Comparison of ENCODE assay signal across 7 cellular contexts in genomic region chr10:102422586-102423129, GRCh38. TPM values are rescaled to one million over a fixed set of nuclear protein-coding genes. Genes with fewer than 3 reads are reported as not detected.
DNase-seq lines count a peak whose midpoint lies in the region; ATAC-seq and TF ChIP-seq lines count a peak whose summit lies in the region.

No MANE protein-coding gene starts in this region.

- H3K4me3 Mint-ChIP-seq in T-helper 17 cell, result peak overlapping the region; percentile 98
- H3K4me3 Mint-ChIP-seq in stimulated activated effector memory CD8-positive, alpha-beta T cell treated with anti-CD3 and anti-CD28 coated beads, Interleukin-12 subunit alpha, Interleukin-12 subunit beta, amount 100 ng/mL, for 72 hours, result peak overlapping the region; percentile 98

- H3K27me3 Mint-ChIP-seq in T-helper 17 cell, result peaks cover 8% of the 10 kb centered on the region

- H3K4me3 ChIP-seq in HL-60 (replicated peaks; ENCODE audit: insufficient read depth, low read length) (peak overlapping the region; percentile 99), duodenal mucosa (ENCODE audit: low read depth in 1 of 2, low read length in 2 of 2) (peak overlapping the region; percentile 77 to 93), liver (ENCODE audit: low read depth in 1 of 3, low read length in 3 of 3) (peak overlapping the region; percentile 86 to 95 (median 87))

- H3K27ac Mint-ChIP-seq in T-helper 17 cell, result peak overlapping the region; percentile 8
- peak overlapping the region; percentile 63 for H3K27ac Mint-ChIP-seq in stimulated activated effector memory CD8-positive, alpha-beta T cell treated with anti-CD3 and anti-CD28 coated beads, Interleukin-12 subunit alpha, Interleukin-12 subunit beta, amount 100 ng/mL, for 72 hours

- DNase-seq in GM04504 (ENCODE audit: low read depth) (peak; percentile 46), HL-60 (ENCODE audit: low read depth in 1 of 2, low spot score in 1 of 2) (peak; percentile 73 to 82), T-helper 17 cell (no peak), NCI-H2171 treated with DMSO at 0.1 percent for 48 hours (lab: John Stamatoyannopoulos, UW) (no peak)
- no peak for DNase-seq in stimulated activated effector memory CD8-positive, alpha-beta T cell treated with anti-CD3 and anti-CD28 coated beads, Interleukin-12 subunit alpha, Interleukin-12 subunit beta, amount 100 ng/mL, for 72 hours (ENCODE audit: low spot score in 2 of 2)

- WGBS in liver, result 5% methylated on average over 27 of the region's 27 CpGs

- peaks cover 9 to 25% of the 10 kb centered on the region in 2 donors for H3K36me3 ChIP-seq in duodenal mucosa (ENCODE audit: control insufficient read depth in 1 of 2, insufficient read depth in 2 of 2, low read length in 2 of 2)
- peaks cover 0 to 10% (median 2%) of the 10 kb centered on the region in 4 donors for H3K36me3 ChIP-seq in liver (ENCODE audit: control insufficient read depth in 4 of 4, insufficient read depth in 3 of 4, low read depth in 1 of 4, low read length in 3 of 4)

- peaks cover 32 to 35% of the 10 kb centered on the region in 2 donors for H3K4me1 ChIP-seq in duodenal mucosa (ENCODE audit: control insufficient read depth in 1 of 2, insufficient read depth in 2 of 2, low read length in 2 of 2)
- peaks cover 12 to 42% (median 30%) of the 10 kb centered on the region in 4 donors for H3K4me1 ChIP-seq in liver (ENCODE audit: control insufficient read depth in 4 of 4, insufficient read depth in 4 of 4, low read length in 3 of 4)

- peak overlapping the region; percentile 82 for H3K27ac ChIP-seq in HL-60 (replicated peaks)
- H3K27ac ChIP-seq in duodenal mucosa (ENCODE audit: low read depth, low read length), result peak overlapping the region; percentile 78
- peak overlapping the region; percentile 84 to 87 for H3K27ac ChIP-seq in liver (ENCODE audit: low read depth in 1 of 2, low read length in 2 of 2)

- TF ChIP-seq RAD21 in liver (IDR thresholded peaks at IDR 0.05), result peak; percentile 69 to 85

- TF ChIP-seq CTCF in HL-60 (IDR thresholded peaks at IDR 0.05; ENCODE audit: insufficient read depth, low read length) (peak; percentile 84), liver (IDR thresholded peaks at IDR 0.05; ENCODE audit: low read depth, low read length, missing input control) (peak; percentile 71)

- ATAC-seq in T-helper 17 cell, result no peak
- peak; percentile 3 for ATAC-seq in stimulated activated effector memory CD8-positive, alpha-beta T cell treated with anti-CD3 and anti-CD28 coated beads, Interleukin-12 subunit alpha, Interleukin-12 subunit beta, amount 100 ng/mL, for 72 hours

- peak overlapping the region; percentile 64 to 89 for H3K9ac ChIP-seq in duodenal mucosa (ENCODE audit: low read depth in 1 of 2, low read length in 2 of 2)
- peak overlapping the region in 1 of 2 donors; percentile 41 for H3K9ac ChIP-seq in liver (ENCODE audit: low read depth in 1 of 2, low read length in 2 of 2)

- no peaks in the 10 kb centered on the region for H3K9me3 Mint-ChIP-seq in stimulated activated effector memory CD8-positive, alpha-beta T cell treated with anti-CD3 and anti-CD28 coated beads, Interleukin-12 subunit alpha, Interleukin-12 subunit beta, amount 100 ng/mL, for 72 hours

- H3K9me3 ChIP-seq in T-helper 17 cell (ENCODE audit: control insufficient read depth, low read length, poor library complexity, severe bottlenecking), result no peaks in the 10 kb centered on the region
- H3K9me3 ChIP-seq in duodenal mucosa (ENCODE audit: control insufficient read depth in 1 of 2, low read length in 2 of 2), result no peaks in the 10 kb centered on the region
- H3K9me3 ChIP-seq in liver (ENCODE audit: control insufficient read depth in 4 of 4, low read length in 3 of 4), result no peaks in the 10 kb centered on the region

- H3K36me3 Mint-ChIP-seq in T-helper 17 cell (ENCODE audit: low read depth), result peaks cover 5% of the 10 kb centered on the region
- peaks cover 40% of the 10 kb centered on the region for H3K36me3 Mint-ChIP-seq in stimulated activated effector memory CD8-positive, alpha-beta T cell treated with anti-CD3 and anti-CD28 coated beads, Interleukin-12 subunit alpha, Interleukin-12 subunit beta, amount 100 ng/mL, for 72 hours

- peaks cover 30% of the 10 kb centered on the region for H3K4me1 Mint-ChIP-seq in T-helper 17 cell
- H3K4me1 Mint-ChIP-seq in stimulated activated effector memory CD8-positive, alpha-beta T cell treated with anti-CD3 and anti-CD28 coated beads, Interleukin-12 subunit alpha, Interleukin-12 subunit beta, amount 100 ng/mL, for 72 hours, result peaks cover 54% of the 10 kb centered on the region

- peaks cover 8% of the 10 kb centered on the region for H3K27me3 ChIP-seq in HL-60 (ENCODE audit: insufficient read depth, poor library complexity, severe bottlenecking)
- H3K27me3 ChIP-seq in duodenal mucosa (ENCODE audit: control insufficient read depth in 1 of 2, insufficient read depth in 2 of 2, low read length in 2 of 2), result peaks cover 6 to 7% of the 10 kb centered on the region in 2 donors
- H3K27me3 ChIP-seq in liver (ENCODE audit: control insufficient read depth in 4 of 4, insufficient read depth in 4 of 4, low read length in 3 of 4), result no peaks in the 10 kb centered on the region

TF ChIP-seq in liver, 16 proteins besides CTCF, POLR2A, EP300 and RAD21:
- TF ChIP-seq YY1 (IDR thresholded peaks at IDR 0.05), result peak; percentile 70
- TF ChIP-seq HNF4A (conservative IDR thresholded peaks at IDR 0.05), result peak in 1 of 2 donors; percentile 20
- TF ChIP-seq RXRA (IDR thresholded peaks at IDR 0.05), result peak; percentile 39 to 75
- TF ChIP-seq MAX (IDR thresholded peaks at IDR 0.05), result peak; percentile 75
- no peak for TF ChIP-seq EGR1 (IDR thresholded peaks at IDR 0.05; ENCODE audit: low read depth in 2 of 2)
- no peak for TF ChIP-seq TAF1 (conservative IDR thresholded peaks at IDR 0.05)
- TF ChIP-seq ZBTB33 (IDR thresholded peaks at IDR 0.05), result no peak
- TF ChIP-seq SP1 (IDR thresholded peaks at IDR 0.05), result peak; percentile 38

RNA-seq across cellular contexts. Expression of gene FBXL15, which starts 2.0 kb away (rescaled TPM):
- total RNA-seq in T-helper 17 cell (10 to 100 TPM in 1 of 2 donors, 1 to 10 TPM in 1; 9.9 to 14.2 TPM), liver (1 to 10 TPM; 4.4 to 5.8 TPM)
- polyA plus RNA-seq in liver, result 10 to 100 TPM; 14.3 to 14.4 TPM

RNA-seq across cellular contexts. Expression of gene PSD, which starts 4.1 kb away (rescaled TPM):
- total RNA-seq in T-helper 17 cell, result 1 to 10 TPM; 2.9 to 5.1 TPM
- total RNA-seq in liver, result under 1 TPM; 0.56 to 0.59 TPM
- polyA plus RNA-seq in liver, result 1 to 10 TPM in 1 of 2 donors, under 1 TPM in 1; 0.84 to 1.3 TPM

RNA-seq across cellular contexts. Expression of gene CUEDC2, which starts 9.7 kb away (rescaled TPM):
- total RNA-seq in T-helper 17 cell, result 10 to 100 TPM; 27.4 to 30.7 TPM
- total RNA-seq in liver, result 10 to 100 TPM; 14.4 to 14.6 TPM
- polyA plus RNA-seq in liver, result 10 to 100 TPM; 33.6 to 36.1 TPM

RNA-seq across cellular contexts. Expression of gene NFKB2, which starts 27.2 kb away (rescaled TPM):
- 100 to 1,000 TPM; 364 to 390 TPM for total RNA-seq in T-helper 17 cell
- 1 to 10 TPM; 7.1 to 8.5 TPM for total RNA-seq in liver
- 1 to 10 TPM; 1.8 to 7.2 TPM for polyA plus RNA-seq in liver

RNA-seq across cellular contexts. Expression of gene C10orf95, which starts 28.7 kb away (rescaled TPM):
- total RNA-seq in T-helper 17 cell, result under 1 TPM in 1 of 2 donors, not detected in 1; 0.50 TPM
- under 1 TPM in 1 of 2 donors, not detected in 1; 0.09 TPM for total RNA-seq in liver
- under 1 TPM in 1 of 2 donors, not detected in 1; 0.24 TPM for polyA plus RNA-seq in liver

Comparison
In these comparisons a context has a peak if more than half of its experiments do, and no peak if none do; other contexts are left out.
1. DNase-seq: peak in GM04504 (single experiment) and HL-60 (2 of 2); none in T-helper 17 cell (0 of 3), stimulated activated effector memory CD8-positive, alpha-beta T cell treated with anti-CD3 and anti-CD28 coated beads, Interleukin-12 subunit alpha, Interleukin-12 subunit beta, amount 100 ng/mL, for 72 hours (0 of 2) and NCI-H2171 treated with DMSO at 0.1 percent for 48 hours (single experiment).
2. Peak in every context shown above with its lines, with median percentiles within 50 percentile points of each other: H3K27ac ChIP-seq and H3K4me3 ChIP-seq.